In the genomic region with DNA sequence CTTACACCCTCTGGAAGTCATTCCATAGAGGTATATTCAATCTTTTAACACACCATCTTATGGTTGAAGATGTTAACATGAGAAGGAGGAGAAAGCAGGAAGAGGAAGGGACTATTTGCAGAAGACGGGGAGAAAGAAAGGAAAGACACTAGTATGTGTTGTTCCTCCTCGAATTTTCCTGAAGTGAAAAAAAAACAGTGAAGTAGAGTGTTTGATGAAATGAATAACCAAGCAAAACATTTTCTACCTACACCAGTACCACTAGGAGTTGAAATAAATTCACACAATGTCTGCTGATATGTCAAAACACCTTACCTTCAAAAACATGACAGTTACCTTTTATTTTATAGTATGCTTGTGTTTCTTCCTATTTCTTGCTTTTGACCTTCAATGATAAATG, we compare ENCODE assay signal across 1 cellular context.
TF ChIP-seq lines count a peak whose summit lies in the region.

No MANE protein-coding gene starts in this region.

TF ChIP-seq in K562, 482 proteins besides CTCF, POLR2A, EP300 and RAD21 (continued from another document):
- TF ChIP-seq ZNF280A (IDR thresholded peaks at IDR 0.05; ENCODE audit: low read depth, partially characterized antibody) (no peak), NR2C2 (CRISPR knock-in tag; IDR thresholded peaks at IDR 0.05) (no peak), NR2C2 (tag; IDR thresholded peaks at IDR 0.05) (no peak), PML (IDR thresholded peaks at IDR 0.05; ENCODE audit: low read length) (no peak), MXD1 (CRISPR knock-in tag; IDR thresholded peaks at IDR 0.05; ENCODE audit: borderline replicate concordance, poor library complexity, severe bottlenecking) (no peak)
- TF ChIP-seq, protein P1, sequence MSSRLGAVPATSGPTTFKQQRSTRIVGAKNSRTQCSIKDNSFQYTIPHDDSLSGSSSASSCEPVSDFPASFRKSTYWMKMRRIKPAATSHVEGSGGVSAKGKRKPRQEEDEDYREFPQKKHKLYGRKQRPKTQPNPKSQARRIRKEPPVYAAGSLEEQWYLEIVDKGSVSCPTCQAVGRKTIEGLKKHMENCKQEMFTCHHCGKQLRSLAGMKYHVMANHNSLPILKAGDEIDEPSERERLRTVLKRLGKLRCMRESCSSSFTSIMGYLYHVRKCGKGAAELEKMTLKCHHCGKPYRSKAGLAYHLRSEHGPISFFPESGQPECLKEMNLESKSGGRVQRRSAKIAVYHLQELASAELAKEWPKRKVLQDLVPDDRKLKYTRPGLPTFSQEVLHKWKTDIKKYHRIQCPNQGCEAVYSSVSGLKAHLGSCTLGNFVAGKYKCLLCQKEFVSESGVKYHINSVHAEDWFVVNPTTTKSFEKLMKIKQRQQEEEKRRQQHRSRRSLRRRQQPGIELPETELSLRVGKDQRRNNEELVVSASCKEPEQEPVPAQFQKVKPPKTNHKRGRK (tag; IDR thresholded peaks at IDR 0.05): peak; percentile 46
TF ChIP-seq in K562: peak in this region for 2.
